20 cellular contexts compared by ENCODE assay signal in the genomic region with DNA sequence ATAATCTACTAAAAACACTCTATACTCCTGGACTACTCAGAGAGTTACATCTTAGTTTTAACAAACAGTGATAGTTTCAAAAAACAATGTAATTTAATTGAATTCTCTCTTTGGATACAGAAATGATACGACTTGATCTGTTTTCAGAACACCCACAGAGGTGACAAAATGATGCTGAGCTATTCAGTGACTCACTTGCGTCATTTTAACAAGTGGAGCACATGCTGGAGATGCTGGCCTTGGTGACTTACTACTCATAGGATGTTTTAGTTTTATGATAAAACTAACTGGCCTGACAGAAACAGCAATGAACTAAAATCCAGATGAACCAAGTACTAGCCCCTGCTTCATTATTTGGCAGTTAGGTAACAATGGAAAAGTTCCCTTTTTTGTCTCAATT.
A peak's percentile ranks its signal among the peaks of the same experiment; 100 is the strongest.
DNase-seq lines count a peak whose midpoint lies in the region; ATAC-seq and TF ChIP-seq lines count a peak whose summit lies in the region.
"Had no signal": no experiment of that assay in that cellular context is flagged by ENCODE, and none has a peak within 500 bp of the region (broad histone marks: within the 10 kb centered on the region; RNA-seq: fewer than 3 reads in every experiment).

No MANE protein-coding gene starts in this region.

- ATAC-seq in effector memory CD8-positive, alpha-beta T cell (replicated peaks) = peak; percentile 58
- no peak for ATAC-seq in HG02678 (IDR thresholded peaks at IDR 0.05; ENCODE audit: unreplicated experiment)
- ATAC-seq: naive thymus-derived CD8-positive, alpha-beta T cell; stimulated activated memory B cell treated with anti-CD40 and anti-IgM and Interleukin-4, amounts not matched to agents 10 μg/mL and 1 μg/mL and 100 μg/mL, for 72 hours had no signal

- TF ChIP-seq CTCF in endothelial cell (IDR thresholded peaks at IDR 0.05; ENCODE audit: unreplicated experiment) = no peak

- H3K27ac Mint-ChIP-seq in activated CD4-positive, alpha-beta T cell treated with anti-CD3 and anti-CD28 coated beads, Interleukin-2, amount 10 ng/mL, durations not matched to agents 24 days and 14 days = peak overlapping the region; percentile 77
- H3K27ac Mint-ChIP-seq in effector memory CD8-positive, alpha-beta T cell = peak overlapping the region in 1 of 2 donors; percentile 62
- no peak overlapping the region for H3K27ac Mint-ChIP-seq in endothelial cell (ENCODE audit: unreplicated experiment)
- H3K27ac Mint-ChIP-seq: stimulated activated memory B cell treated with anti-CD40 and anti-IgM and Interleukin-4, amounts not matched to agents 10 μg/mL and 1 μg/mL and 100 μg/mL, for 72 hours had no signal

- peaks cover 77% of the 10 kb centered on the region for H3K36me3 ChIP-seq in ACC112 (ENCODE audit: insufficient read depth, low read length)

- peaks cover 59% of the 10 kb centered on the region for H3K79me2 ChIP-seq in ACC112 (ENCODE audit: control insufficient read depth, insufficient read depth, low read length, unreplicated experiment)

- peaks cover 62% of the 10 kb centered on the region for H3K36me3 Mint-ChIP-seq in activated CD4-positive, alpha-beta T cell treated with anti-CD3 and anti-CD28 coated beads, Interleukin-2, amount 10 ng/mL, durations not matched to agents 24 days and 14 days (ENCODE audit: low read depth)
- H3K36me3 Mint-ChIP-seq in effector memory CD8-positive, alpha-beta T cell (ENCODE audit: insufficient read depth) = peaks cover 50% of the 10 kb centered on the region
- H3K36me3 Mint-ChIP-seq in endothelial cell (ENCODE audit: low read depth, unreplicated experiment) = peaks cover 37% of the 10 kb centered on the region

- intact Hi-C loops in activated CD4-positive, alpha-beta T cell treated with anti-CD3 and anti-CD28 coated beads, Interleukin-2, amount 10 ng/mL, durations not matched to agents 24 days and 14 days (cut with micrococcal nuclease) = loop anchor here (2.0 to 10.0 kb wide), 3 partner anchors 19 to 863 kb away; a partner anchor contains a TSS

- H2AFZ ChIP-seq in ACC112 (ENCODE audit: low read length, unreplicated experiment) = no peak overlapping the region

- no peaks in the 10 kb centered on the region for H3K9me3 Mint-ChIP-seq in activated CD4-positive, alpha-beta T cell treated with anti-CD3 and anti-CD28 coated beads, Interleukin-2, amount 10 ng/mL, durations not matched to agents 24 days and 14 days
- H3K9me3 Mint-ChIP-seq in effector memory CD8-positive, alpha-beta T cell = no peaks in the 10 kb centered on the region
- no peaks in the 10 kb centered on the region for H3K9me3 Mint-ChIP-seq in endothelial cell (ENCODE audit: unreplicated experiment)
- H3K9me3 Mint-ChIP-seq: naive thymus-derived CD8-positive, alpha-beta T cell; stimulated activated memory B cell treated with anti-CD40 and anti-IgM and Interleukin-4, amounts not matched to agents 10 μg/mL and 1 μg/mL and 100 μg/mL, for 72 hours had no signal

- no peak overlapping the region for H3K4me3 Mint-ChIP-seq in activated CD4-positive, alpha-beta T cell treated with anti-CD3 and anti-CD28 coated beads, Interleukin-2, amount 10 ng/mL, durations not matched to agents 24 days and 14 days
- no peak overlapping the region for H3K4me3 Mint-ChIP-seq in effector memory CD8-positive, alpha-beta T cell
- no peak overlapping the region for H3K4me3 Mint-ChIP-seq in endothelial cell (ENCODE audit: unreplicated experiment)
- H3K4me3 Mint-ChIP-seq: naive thymus-derived CD8-positive, alpha-beta T cell; stimulated activated memory B cell treated with anti-CD40 and anti-IgM and Interleukin-4, amounts not matched to agents 10 μg/mL and 1 μg/mL and 100 μg/mL, for 72 hours had no signal

- no peaks in the 10 kb centered on the region for H3K27me3 ChIP-seq in ACC112 (ENCODE audit: insufficient read depth, low read length)
- H3K27me3 ChIP-seq: upper lobe of left lung had no signal

- no peak for DNase-seq in activated CD4-positive, alpha-beta T cell treated with anti-CD3 and anti-CD28 coated beads, Interleukin-2, amount 10 ng/mL, durations not matched to agents 24 days and 14 days
- no peak for DNase-seq in activated CD4-positive, alpha-beta T cell treated with anti-CD3 and anti-CD28 coated beads for 4 hours
- DNase-seq in RKO (ENCODE audit: low spot score) (peak; percentile 13), endothelial cell (ENCODE audit: low spot score) (no peak), OCI-M2 (lab: John Stamatoyannopoulos, UW; ENCODE audit: unreplicated experiment) (no peak)
- DNase-seq in effector memory CD8-positive, alpha-beta T cell = peak in 1 of 3 experiments; percentile 8
- DNase-seq: activated CD4-positive, CD25-positive, alpha-beta regulatory T cell treated with anti-CD3 and anti-CD28 coated beads, Interleukin-2, amount 50 U/mL, for 72 hours; Kasumi-1; mesendoderm; naive thymus-derived CD8-positive, alpha-beta T cell; NCI-H1105; NCI-H526 treated with DMSO at 0.1 percent for 48 hours; posterior cingulate gyrus; SHP77 treated with DMSO at 0.1 percent for 48 hours; upper lobe of left lung had no signal

- no peaks in the 10 kb centered on the region for H3K27me3 Mint-ChIP-seq in activated CD4-positive, alpha-beta T cell treated with anti-CD3 and anti-CD28 coated beads, Interleukin-2, amount 10 ng/mL, durations not matched to agents 24 days and 14 days
- H3K27me3 Mint-ChIP-seq in effector memory CD8-positive, alpha-beta T cell = no peaks in the 10 kb centered on the region
- H3K27me3 Mint-ChIP-seq in endothelial cell (ENCODE audit: unreplicated experiment) = peaks cover 10% of the 10 kb centered on the region
- H3K27me3 Mint-ChIP-seq: naive thymus-derived CD8-positive, alpha-beta T cell; stimulated activated memory B cell treated with anti-CD40 and anti-IgM and Interleukin-4, amounts not matched to agents 10 μg/mL and 1 μg/mL and 100 μg/mL, for 72 hours had no signal

- H3K4me1 ChIP-seq in ACC112 (ENCODE audit: control insufficient read depth, insufficient read depth, low read length, unreplicated experiment) = peaks cover 81% of the 10 kb centered on the region

- H3K27ac ChIP-seq in ACC112 (ENCODE audit: low read depth, low read length) = peak overlapping the region; percentile 47
- H3K27ac ChIP-seq: C4-2B, skin epidermis, upper lobe of left lung had no signal

- peaks cover 41% of the 10 kb centered on the region for H3K4me1 Mint-ChIP-seq in activated CD4-positive, alpha-beta T cell treated with anti-CD3 and anti-CD28 coated beads, Interleukin-2, amount 10 ng/mL, durations not matched to agents 24 days and 14 days
- peaks cover 34 to 63% of the 10 kb centered on the region in 2 donors for H3K4me1 Mint-ChIP-seq in effector memory CD8-positive, alpha-beta T cell (ENCODE audit: low read depth in 2 of 2)
- H3K4me1 Mint-ChIP-seq in endothelial cell (ENCODE audit: unreplicated experiment) = peaks cover 15% of the 10 kb centered on the region
- H3K4me1 Mint-ChIP-seq: stimulated activated memory B cell treated with anti-CD40 and anti-IgM and Interleukin-4, amounts not matched to agents 10 μg/mL and 1 μg/mL and 100 μg/mL, for 72 hours had no signal

- H3K4me3 ChIP-seq in ACC112 (ENCODE audit: low read depth, low read length) = no peak overlapping the region
- H3K4me3 ChIP-seq: skin epidermis, upper lobe of left lung had no signal
